29 cellular contexts compared by ENCODE assay signal in genomic region chr10:44651395-44651661, GRCh38.
"Had no signal": no experiment of that assay in that cellular context is flagged by ENCODE, and none has a peak within 500 bp of the region (broad histone marks: within the 10 kb centered on the region; RNA-seq: fewer than 3 reads in every experiment).

No MANE protein-coding gene starts in this region.

- H3K4me3 ChIP-seq: heart left ventricle, right atrium auricular region, smooth muscle cell had no signal

- H2AFZ ChIP-seq: parathyroid adenoma had no signal

- FAIRE-seq: kidney had no signal

- H3K27me3 Mint-ChIP-seq: activated CD8-positive, alpha-beta memory T cell treated with anti-CD3 and anti-CD28 coated beads, Interleukin-2, amount 10 ng/mL, durations not matched to agents 7 days and 5 days; effector memory CD8-positive, alpha-beta T cell; stimulated activated memory B cell treated with anti-CD40 and anti-IgM and Interleukin-4, amounts not matched to agents 10 μg/mL and 1 μg/mL and 100 μg/mL, for 72 hours; stimulated activated naive CD8-positive, alpha-beta T cell treated with anti-CD3 and anti-CD28 coated beads, Interleukin-15, amount 100 ng/mL, for 72 hours had no signal

- ATAC-seq: activated CD8-positive, alpha-beta memory T cell treated with anti-CD3 and anti-CD28 coated beads, Interleukin-2, amount 10 ng/mL, durations not matched to agents 7 days and 5 days; activated CD8-positive, alpha-beta T cell treated with anti-CD3 and anti-CD28 coated beads, Interleukin-2, amount 10 ng/mL, durations not matched to agents 7 days and 5 days; effector memory CD8-positive, alpha-beta T cell; foreskin keratinocyte; left colon; stimulated activated memory B cell treated with anti-CD40 and anti-IgM and Interleukin-4, amounts not matched to agents 10 μg/mL and 1 μg/mL and 100 μg/mL, for 72 hours; stimulated activated naive CD8-positive, alpha-beta T cell treated with anti-CD3 and anti-CD28 coated beads, Interleukin-15, amount 100 ng/mL, for 72 hours; WTC11 had no signal

- H3K36me3 ChIP-seq: brain microvascular endothelial cell, heart left ventricle, right atrium auricular region had no signal

- H3K27ac ChIP-seq: brain microvascular endothelial cell, foreskin keratinocyte, heart left ventricle, parathyroid adenoma, right atrium auricular region had no signal

- H3K27me3 ChIP-seq: brain microvascular endothelial cell, foreskin keratinocyte, heart left ventricle, right atrium auricular region had no signal

- DNase-seq: activated CD4-positive, alpha-beta T cell treated with anti-CD3 and anti-CD28 coated beads for 1 hour; activated CD8-positive, alpha-beta memory T cell treated with anti-CD3 and anti-CD28 coated beads, Interleukin-2, amount 10 ng/mL, durations not matched to agents 7 days and 5 days; activated CD8-positive, alpha-beta T cell treated with anti-CD3 and anti-CD28 coated beads, Interleukin-2, amount 10 ng/mL, durations not matched to agents 7 days and 5 days; activated naive CD4-positive, alpha-beta T cell; activated T-cell treated with anti-CD3 and anti-CD28 coated beads, Interleukin-2, amount 50 U/mL, for 48 hours; aorta; brain microvascular endothelial cell; cortex of kidney; effector memory CD8-positive, alpha-beta T cell; erythroblast; foreskin keratinocyte; heart left ventricle; immature natural killer cell; kidney; left colon; mammary epithelial cell; naive B cell; stimulated activated CD4-positive, alpha-beta T cell treated with anti-CD3 and anti-CD28 coated beads, Interleukin-1b, Interleukin-23, amount 100 ng/mL, for 48 hours; stimulated activated CD4-positive, alpha-beta T cell treated with anti-CD3 and anti-CD28 coated beads, Interleukin-4, amount 100 ng/mL, for 4 hours; stimulated activated CD8-positive, alpha-beta memory T cell treated with anti-CD3 and anti-CD28 coated beads, Interleukin-4, amount 100 ng/mL, for 48 hours; stimulated activated naive CD8-positive, alpha-beta T cell treated with anti-CD3 and anti-CD28 coated beads, Interleukin-15, amount 100 ng/mL, for 72 hours had no signal

- H3K4me1 ChIP-seq: foreskin keratinocyte, parathyroid adenoma, right atrium auricular region had no signal

- H3K9me3 Mint-ChIP-seq: activated naive CD4-positive, alpha-beta T cell treated with anti-CD3 and anti-CD28 coated beads, Interleukin-2, amount 50 U/mL, for 72 hours; immature natural killer cell; stimulated activated naive CD8-positive, alpha-beta T cell treated with anti-CD3 and anti-CD28 coated beads, Interleukin-15, amount 100 ng/mL, for 72 hours; type B pancreatic cell; WTC11 had no signal

- H3K9me3 ChIP-seq: right atrium auricular region had no signal

- H3K27ac Mint-ChIP-seq: activated CD8-positive, alpha-beta memory T cell treated with anti-CD3 and anti-CD28 coated beads, Interleukin-2, amount 10 ng/mL, durations not matched to agents 7 days and 5 days; activated CD8-positive, alpha-beta T cell treated with anti-CD3 and anti-CD28 coated beads, Interleukin-2, amount 10 ng/mL, durations not matched to agents 7 days and 5 days; activated naive CD4-positive, alpha-beta T cell treated with anti-CD3 and anti-CD28 coated beads, Interleukin-2, amount 50 U/mL, for 72 hours; effector memory CD8-positive, alpha-beta T cell; immature natural killer cell; naive B cell; stimulated activated memory B cell treated with anti-CD40 and anti-IgM and Interleukin-4, amounts not matched to agents 10 μg/mL and 1 μg/mL and 100 μg/mL, for 72 hours; stimulated activated naive CD8-positive, alpha-beta T cell treated with anti-CD3 and anti-CD28 coated beads, Interleukin-15, amount 100 ng/mL, for 72 hours; type B pancreatic cell; WTC11 had no signal

- H3K4me2 ChIP-seq: smooth muscle cell had no signal

- H3K36me3 Mint-ChIP-seq: activated CD8-positive, alpha-beta memory T cell treated with anti-CD3 and anti-CD28 coated beads, Interleukin-2, amount 10 ng/mL, durations not matched to agents 7 days and 5 days; activated naive CD4-positive, alpha-beta T cell treated with anti-CD3 and anti-CD28 coated beads, Interleukin-2, amount 50 U/mL, for 72 hours; immature natural killer cell; mesothelial cell of epicardium; naive B cell; stimulated activated memory B cell treated with anti-CD40 and anti-IgM and Interleukin-4, amounts not matched to agents 10 μg/mL and 1 μg/mL and 100 μg/mL, for 72 hours; type B pancreatic cell; WTC11 had no signal

- H3K4me1 Mint-ChIP-seq: activated CD8-positive, alpha-beta memory T cell treated with anti-CD3 and anti-CD28 coated beads, Interleukin-2, amount 10 ng/mL, durations not matched to agents 7 days and 5 days; immature natural killer cell; naive B cell; stimulated activated memory B cell treated with anti-CD40 and anti-IgM and Interleukin-4, amounts not matched to agents 10 μg/mL and 1 μg/mL and 100 μg/mL, for 72 hours; stimulated activated naive CD8-positive, alpha-beta T cell treated with anti-CD3 and anti-CD28 coated beads, Interleukin-15, amount 100 ng/mL, for 72 hours; WTC11 had no signal

- H3K4me3 Mint-ChIP-seq: activated CD8-positive, alpha-beta memory T cell treated with anti-CD3 and anti-CD28 coated beads, Interleukin-2, amount 10 ng/mL, durations not matched to agents 7 days and 5 days; activated CD8-positive, alpha-beta T cell treated with anti-CD3 and anti-CD28 coated beads, Interleukin-2, amount 10 ng/mL, durations not matched to agents 7 days and 5 days; effector memory CD8-positive, alpha-beta T cell; immature natural killer cell; mesothelial cell of epicardium; naive B cell; stimulated activated memory B cell treated with anti-CD40 and anti-IgM and Interleukin-4, amounts not matched to agents 10 μg/mL and 1 μg/mL and 100 μg/mL, for 72 hours; stimulated activated naive CD8-positive, alpha-beta T cell treated with anti-CD3 and anti-CD28 coated beads, Interleukin-15, amount 100 ng/mL, for 72 hours; type B pancreatic cell; WTC11 had no signal

- H3K9ac ChIP-seq: parathyroid adenoma had no signal

- H3K79me2 ChIP-seq: parathyroid adenoma had no signal
